ENCODE assay signal across 1 cellular context in the genomic region with DNA sequence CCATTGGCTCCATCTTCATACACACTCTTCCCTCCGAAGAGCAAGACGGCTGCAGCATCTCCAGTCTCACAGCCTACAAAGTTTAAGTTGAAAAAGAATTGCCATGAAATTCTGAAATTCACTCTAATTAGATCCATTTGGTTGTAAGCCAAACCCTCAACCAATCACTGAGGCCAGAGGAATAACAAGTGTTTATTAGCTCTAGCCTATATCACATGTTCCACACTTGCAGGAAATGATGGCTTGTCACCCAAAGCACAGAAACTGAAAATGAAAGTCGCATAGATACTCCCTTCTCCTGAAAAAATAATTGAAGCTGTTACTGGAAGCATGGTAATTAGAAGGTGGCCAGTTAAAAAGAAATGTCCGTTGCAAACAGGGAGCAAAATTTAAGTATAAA.
TF ChIP-seq lines count a peak whose summit lies in the region.

No MANE protein-coding gene starts in this region.

TF ChIP-seq in GM23338, 12 proteins besides CTCF, POLR2A, EP300 and RAD21 (continued from another document):
- TF ChIP-seq, protein P1, sequence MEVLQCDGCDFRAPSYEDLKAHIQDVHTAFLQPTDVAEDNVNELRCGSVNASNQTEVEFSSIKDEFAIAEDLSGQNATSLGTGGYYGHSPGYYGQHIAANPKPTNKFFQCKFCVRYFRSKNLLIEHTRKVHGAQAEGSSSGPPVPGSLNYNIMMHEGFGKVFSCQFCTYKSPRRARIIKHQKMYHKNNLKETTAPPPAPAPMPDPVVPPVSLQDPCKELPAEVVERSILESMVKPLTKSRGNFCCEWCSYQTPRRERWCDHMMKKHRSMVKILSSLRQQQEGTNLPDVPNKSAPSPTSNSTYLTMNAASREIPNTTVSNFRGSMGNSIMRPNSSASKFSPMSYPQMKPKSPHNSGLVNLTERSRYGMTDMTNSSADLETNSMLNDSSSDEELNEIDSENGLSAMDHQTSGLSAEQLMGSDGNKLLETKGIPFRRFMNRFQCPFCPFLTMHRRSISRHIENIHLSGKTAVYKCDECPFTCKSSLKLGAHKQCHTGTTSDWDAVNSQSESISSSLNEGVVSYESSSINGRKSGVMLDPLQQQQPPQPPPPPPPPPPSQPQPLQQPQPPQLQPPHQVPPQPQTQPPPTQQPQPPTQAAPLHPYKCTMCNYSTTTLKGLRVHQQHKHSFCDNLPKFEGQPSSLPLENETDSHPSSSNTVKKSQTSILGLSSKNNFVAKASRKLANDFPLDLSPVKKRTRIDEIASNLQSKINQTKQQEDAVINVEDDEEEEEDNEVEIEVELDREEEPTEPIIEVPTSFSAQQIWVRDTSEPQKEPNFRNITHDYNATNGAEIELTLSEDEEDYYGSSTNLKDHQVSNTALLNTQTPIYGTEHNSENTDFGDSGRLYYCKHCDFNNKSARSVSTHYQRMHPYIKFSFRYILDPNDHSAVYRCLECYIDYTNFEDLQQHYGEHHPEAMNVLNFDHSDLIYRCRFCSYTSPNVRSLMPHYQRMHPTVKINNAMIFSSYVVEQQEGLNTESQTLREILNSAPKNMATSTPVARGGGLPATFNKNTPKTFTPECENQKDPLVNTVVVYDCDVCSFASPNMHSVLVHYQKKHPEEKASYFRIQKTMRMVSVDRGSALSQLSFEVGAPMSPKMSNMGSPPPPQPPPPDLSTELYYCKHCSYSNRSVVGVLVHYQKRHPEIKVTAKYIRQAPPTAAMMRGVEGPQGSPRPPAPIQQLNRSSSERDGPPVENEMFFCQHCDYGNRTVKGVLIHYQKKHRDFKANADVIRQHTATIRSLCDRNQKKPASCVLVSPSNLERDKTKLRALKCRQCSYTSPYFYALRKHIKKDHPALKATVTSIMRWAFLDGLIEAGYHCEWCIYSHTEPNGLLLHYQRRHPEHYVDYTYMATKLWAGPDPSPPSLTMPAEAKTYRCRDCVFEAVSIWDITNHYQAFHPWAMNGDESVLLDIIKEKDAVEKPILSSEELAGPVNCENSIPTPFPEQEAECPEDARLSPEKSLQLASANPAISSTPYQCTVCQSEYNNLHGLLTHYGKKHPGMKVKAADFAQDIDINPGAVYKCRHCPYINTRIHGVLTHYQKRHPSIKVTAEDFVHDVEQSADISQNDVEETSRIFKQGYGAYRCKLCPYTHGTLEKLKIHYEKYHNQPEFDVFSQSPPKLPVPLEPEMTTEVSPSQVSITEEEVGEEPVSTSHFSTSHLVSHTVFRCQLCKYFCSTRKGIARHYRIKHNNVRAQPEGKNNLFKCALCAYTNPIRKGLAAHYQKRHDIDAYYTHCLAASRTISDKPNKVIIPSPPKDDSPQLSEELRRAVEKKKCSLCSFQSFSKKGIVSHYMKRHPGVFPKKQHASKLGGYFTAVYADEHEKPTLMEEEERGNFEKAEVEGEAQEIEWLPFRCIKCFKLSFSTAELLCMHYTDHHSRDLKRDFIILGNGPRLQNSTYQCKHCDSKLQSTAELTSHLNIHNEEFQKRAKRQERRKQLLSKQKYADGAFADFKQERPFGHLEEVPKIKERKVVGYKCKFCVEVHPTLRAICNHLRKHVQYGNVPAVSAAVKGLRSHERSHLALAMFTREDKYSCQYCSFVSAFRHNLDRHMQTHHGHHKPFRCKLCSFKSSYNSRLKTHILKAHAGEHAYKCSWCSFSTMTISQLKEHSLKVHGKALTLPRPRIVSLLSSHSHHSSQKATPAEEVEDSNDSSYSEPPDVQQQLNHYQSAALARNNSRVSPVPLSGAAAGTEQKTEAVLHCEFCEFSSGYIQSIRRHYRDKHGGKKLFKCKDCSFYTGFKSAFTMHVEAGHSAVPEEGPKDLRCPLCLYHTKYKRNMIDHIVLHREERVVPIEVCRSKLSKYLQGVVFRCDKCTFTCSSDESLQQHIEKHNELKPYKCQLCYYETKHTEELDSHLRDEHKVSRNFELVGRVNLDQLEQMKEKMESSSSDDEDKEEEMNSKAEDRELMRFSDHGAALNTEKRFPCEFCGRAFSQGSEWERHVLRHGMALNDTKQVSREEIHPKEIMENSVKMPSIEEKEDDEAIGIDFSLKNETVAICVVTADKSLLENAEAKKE (CRISPR knock-in tag; IDR thresholded peaks at IDR 0.05): no peak
- TF ChIP-seq POLR2AphosphoS5 (IDR thresholded peaks at IDR 0.05; ENCODE audit: low read depth) (no peak), EZH2 (IDR thresholded peaks at IDR 0.05; ENCODE audit: low read depth, unreplicated experiment) (no peak), ZNF114 (CRISPR knock-in tag; IDR thresholded peaks at IDR 0.05) (no peak)
- TF ChIP-seq, protein P2, sequence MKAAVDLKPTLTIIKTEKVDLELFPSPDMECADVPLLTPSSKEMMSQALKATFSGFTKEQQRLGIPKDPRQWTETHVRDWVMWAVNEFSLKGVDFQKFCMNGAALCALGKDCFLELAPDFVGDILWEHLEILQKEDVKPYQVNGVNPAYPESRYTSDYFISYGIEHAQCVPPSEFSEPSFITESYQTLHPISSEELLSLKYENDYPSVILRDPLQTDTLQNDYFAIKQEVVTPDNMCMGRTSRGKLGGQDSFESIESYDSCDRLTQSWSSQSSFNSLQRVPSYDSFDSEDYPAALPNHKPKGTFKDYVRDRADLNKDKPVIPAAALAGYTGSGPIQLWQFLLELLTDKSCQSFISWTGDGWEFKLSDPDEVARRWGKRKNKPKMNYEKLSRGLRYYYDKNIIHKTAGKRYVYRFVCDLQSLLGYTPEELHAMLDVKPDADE (IDR thresholded peaks at IDR 0.05): no peak
